8 cellular contexts compared by ENCODE assay signal in the genomic region with DNA sequence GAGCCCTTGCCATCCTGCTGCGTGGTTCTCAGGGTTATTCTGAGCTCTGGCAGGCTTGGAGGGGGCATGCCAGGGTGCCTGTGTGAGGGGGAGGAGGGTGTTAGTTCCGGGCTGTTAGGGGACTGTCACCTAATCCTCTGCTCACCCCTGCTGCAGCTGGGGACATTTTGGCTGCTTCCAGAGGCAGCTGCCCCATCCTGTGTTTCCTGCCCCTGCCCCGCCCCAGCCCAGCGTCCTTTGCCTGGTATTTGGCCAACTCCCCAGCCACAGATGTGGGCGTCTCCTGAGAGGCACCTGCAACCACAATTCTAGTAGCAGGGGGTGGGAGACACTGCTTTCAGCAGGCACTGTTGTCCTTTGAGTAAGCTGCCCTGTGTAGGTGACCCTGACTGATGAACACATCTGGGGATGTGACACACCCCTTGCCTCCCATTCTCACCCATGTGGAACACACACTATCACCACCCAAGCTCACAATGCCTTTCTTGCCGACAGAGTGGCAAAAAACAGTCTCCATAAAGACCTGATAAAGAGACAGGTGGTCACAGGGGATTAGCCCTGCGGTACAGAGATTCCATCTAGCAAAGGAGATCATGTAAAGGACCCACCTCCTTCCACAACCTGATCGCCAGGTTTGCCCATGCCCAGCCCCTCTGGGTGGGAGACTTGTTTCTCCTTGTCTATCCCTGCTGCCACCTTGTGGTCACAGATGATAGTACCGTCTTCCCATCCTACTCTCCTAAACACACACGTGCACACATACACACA. TPM values are rescaled to one million over a fixed set of nuclear protein-coding genes. Genes with fewer than 3 reads are reported as not detected.
DNase-seq lines count a peak whose midpoint lies in the region; ATAC-seq and TF ChIP-seq lines count a peak whose summit lies in the region.

A gene (minus strand): TSS at position 48 of the 768 bp plus-strand sequence. CDS start 35 bp downstream, at position 13.

- H3K27ac ChIP-seq in SJSA1 (no peak within 1 kb of the TSS), ovary (peak within 1 kb of the TSS; percentile 27 to 61), transverse colon (peak within 1 kb of the TSS in 2 of 4 donors; percentile 43 to 50)

- TF ChIP-seq EP300 in ovary (IDR thresholded peaks at IDR 0.05) = no peak
- TF ChIP-seq EP300 in transverse colon (IDR thresholded peaks at IDR 0.05; ENCODE audit: low read depth) = no peak

- whole genome bisulfite sequencing in ovary, 3 donors = 14 to 28% (median 18%) methylated on average over 10 of the region's 10 CpGs
- 8 to 9% methylated on average over 4 to 10 of the region's 10 CpGs for WGBS in transverse colon (ENCODE audit: low coverage in 1 of 2), 2 donors

- TF ChIP-seq CTCF in fibroblast of villous mesenchyme (IDR thresholded peaks at IDR 0.05; ENCODE audit: insufficient read depth, low read depth, low read length) = peak; percentile 76
- peak; percentile 52 to 82 (median 82) for TF ChIP-seq CTCF in ovary (IDR thresholded peaks at IDR 0.05)
- peak; percentile 77 to 88 (median 82) for TF ChIP-seq CTCF in transverse colon (IDR thresholded peaks at IDR 0.05)

- no peaks in the 10 kb centered on the region for H3K4me1 ChIP-seq in SJSA1 (replicated peaks)
- peaks cover 11% of the 10 kb centered on the region for H3K4me1 ChIP-seq in ovary (ENCODE audit: insufficient read depth)
- H3K4me1 ChIP-seq in transverse colon = peaks cover 0 to 39% (median 24%) of the 10 kb centered on the region in 4 donors

- no peak for ATAC-seq in HG03457 (IDR thresholded peaks at IDR 0.05; ENCODE audit: unreplicated experiment)

- DNase-seq in EH (ENCODE audit: low read depth) (peak; percentile 73), LHCN-M2 (ENCODE audit: low read depth) (peak; percentile 57), SJSA1 (ENCODE audit: low read depth in 1 of 2, low spot score in 2 of 2) (peak; percentile 61 to 74), activated gamma-delta T cell treated with Interleukin-2 at 50 U/mL for 16 hours (peak; percentile 74), fibroblast of villous mesenchyme (ENCODE audit: low read depth) (peak; percentile 79), ovary (peak; percentile 66 to 89 (median 78)), transverse colon (peak; percentile 90)

- no peaks in the 10 kb centered on the region for H3K27me3 ChIP-seq in SJSA1 (replicated peaks)
- H3K27me3 ChIP-seq in ovary = no peaks in the 10 kb centered on the region
- H3K27me3 ChIP-seq in transverse colon = peaks cover 15% of the 10 kb centered on the region

- H3K9me3 ChIP-seq in SJSA1 (replicated peaks) = no peaks in the 10 kb centered on the region
- H3K9me3 ChIP-seq in ovary = no peaks in the 10 kb centered on the region
- no peaks in the 10 kb centered on the region for H3K9me3 ChIP-seq in transverse colon

- H3K4me3 ChIP-seq in SJSA1 (no peak within 1 kb of the TSS), fibroblast of villous mesenchyme (ENCODE audit: low read depth, low read length) (no peak within 1 kb of the TSS), ovary (no peak within 1 kb of the TSS), transverse colon (no peak within 1 kb of the TSS)

- intact Hi-C loops in ovary (cut with DNase I) = loop anchor here in 1 of 4 donors (5.0 kb wide), 1 partner anchor 116 kb away; a partner anchor contains a TSS
- intact Hi-C loops in transverse colon (cut with DNase I; ENCODE audit: low total_unique reads) = no loop called here

- in situ Hi-C loops in transverse colon (cut with MboI; ENCODE audit: low pct_ligation_motif_present in 1 of 4, low pct_unique_long_range_greater_than_20kb in 1 of 4, low sequenced_read_pairs in 3 of 4) = loop anchor here in 2 of 4 donors (25.0 kb wide), 1 partner anchor 159 kb away; no protein-coding TSS in a partner anchor

- no peak for TF ChIP-seq POLR2A in ovary (IDR thresholded peaks at IDR 0.05)
- TF ChIP-seq POLR2A in transverse colon (IDR thresholded peaks at IDR 0.05) = no peak

- H3K36me3 ChIP-seq in SJSA1 (no peaks in the 10 kb centered on the region), ovary (no peaks in the 10 kb centered on the region), transverse colon (no peaks in the 10 kb centered on the region)

RNA-seq across cellular contexts. Expression of the gene that starts here (rescaled TPM):
- total RNA-seq in LHCN-M2 (2014; rRNA removed) (0.19 TPM in 1 of 2 replicates, not detected in the other), fibroblast of villous mesenchyme (under 0.01 and 0.32 TPM in 2 replicates), ovary (1 to 10 TPM in 4 of 7 donors, under 1 TPM in 3; 0.34 to 1.4 (median 1.0) TPM), transverse colon (under 1 TPM in 1 of 4 donors, not detected in 3; 0.32 TPM)
- polyA plus RNA-seq in LHCN-M2 (2012) = 0.23 TPM
- total RNA-seq in SJSA1 (2014; rRNA removed; shearing (Covaris generic)) = 0.29 TPM in 1 of 2 replicates, not detected in the other
- polyA plus RNA-seq in ovary = 1 to 10 TPM in 1 of 2 donors, under 1 TPM in 1; 0.53 to 1.1 TPM

Comparison
In these comparisons a context has a peak if more than half of its experiments do, and no peak if none do; other contexts are left out.
1. Peak in DNase-seq in LHCN-M2; RNA of the gene not detected or under 1 TPM.
2. Peak in DNase-seq in SJSA1; RNA of the gene not detected or under 1 TPM.
3. Peak in DNase-seq in fibroblast of villous mesenchyme; RNA of the gene not detected or under 1 TPM.
4. Peak in DNase-seq in transverse colon; RNA of the gene not detected or under 1 TPM.